1 cellular context compared by ENCODE assay signal in the genomic region with DNA sequence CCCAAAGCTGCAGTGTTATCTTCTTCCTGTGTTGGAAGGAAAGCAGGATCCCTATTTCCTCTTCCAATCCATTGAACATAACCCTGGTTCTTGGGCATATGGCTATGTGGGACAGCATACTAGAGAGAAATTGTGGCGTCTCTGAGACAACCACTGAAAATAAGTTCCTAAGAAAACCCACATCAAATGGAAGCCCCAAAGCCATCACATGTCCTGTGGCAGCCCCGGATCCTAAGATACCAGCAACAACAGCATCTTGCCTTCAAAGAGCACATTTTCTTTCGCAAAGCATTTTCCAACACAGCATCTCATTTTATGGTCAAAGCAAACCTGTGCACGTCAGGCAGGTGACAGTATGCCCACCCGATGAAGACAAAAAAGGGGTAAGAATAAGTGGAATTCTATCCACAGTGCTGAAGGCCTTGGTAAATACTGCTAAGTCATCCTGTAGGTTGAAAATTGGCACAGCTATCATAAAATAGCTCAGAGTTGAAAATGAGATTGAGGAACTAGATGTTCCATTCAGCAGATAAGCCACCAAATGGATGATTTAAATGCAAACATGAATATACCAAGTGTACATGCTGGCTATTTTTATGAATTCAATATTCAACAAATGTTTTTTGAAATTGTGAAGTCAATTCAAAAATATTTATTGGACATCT.
A peak's percentile ranks its signal among the peaks of the same experiment; 100 is the strongest.
TF ChIP-seq lines count a peak whose summit lies in the region.

No MANE protein-coding gene starts in this region.

TF ChIP-seq in A549, 52 proteins besides CTCF, POLR2A, EP300 and RAD21 (continued from another document):
- TF ChIP-seq FOSL2 (IDR thresholded peaks at IDR 0.05) (no peak), FOSL2 (CRISPR knock-in tag; IDR thresholded peaks at IDR 0.05) (no peak), MAFK (IDR thresholded peaks at IDR 0.05; ENCODE audit: partially characterized antibody) (peak; percentile 16)
- TF ChIP-seq, protein P1, sequence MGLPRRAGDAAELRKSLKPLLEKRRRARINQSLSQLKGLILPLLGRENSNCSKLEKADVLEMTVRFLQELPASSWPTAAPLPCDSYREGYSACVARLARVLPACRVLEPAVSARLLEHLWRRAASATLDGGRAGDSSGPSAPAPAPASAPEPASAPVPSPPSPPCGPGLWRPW (IDR thresholded peaks at IDR 0.05) = no peak
TF ChIP-seq in A549: peak in this region for 1.
